ENCODE assay signal across 16 cellular contexts in genomic region chr1:189149547-189150375, GRCh38.
A peak's percentile ranks its signal among the peaks of the same experiment; 100 is the strongest.
DNase-seq lines count a peak whose midpoint lies in the region; ATAC-seq, FAIRE-seq and TF ChIP-seq lines count a peak whose summit lies in the region.
"Had no signal": no experiment of that assay in that cellular context is flagged by ENCODE, and none has a peak within 500 bp of the region (broad histone marks: within the 10 kb centered on the region; RNA-seq: fewer than 3 reads in every experiment).

No MANE protein-coding gene starts in this region.

- H3K4me1 Mint-ChIP-seq in neural crest cell = no peaks in the 10 kb centered on the region
- H3K4me1 Mint-ChIP-seq: activated CD4-positive, alpha-beta T cell treated with anti-CD3 and anti-CD28 coated beads, Interleukin-2, amount 10 ng/mL, durations not matched to agents 7 days and 5 days had no signal

- peak; percentile 58 for DNase-seq in ELF-1 (ENCODE audit: low read depth, low spot score)
- DNase-seq in NCI-H526 (lab: John Stamatoyannopoulos, UW) = peak; percentile 84 to 94
- no peak for DNase-seq in foreskin keratinocyte
- DNase-seq in neural crest cell (ENCODE audit: low read depth, low spot score) = no peak
- no peak for DNase-seq in NCI-H2196 treated with DMSO at 0.1 percent for 48 hours (lab: John Stamatoyannopoulos, UW; ENCODE audit: unreplicated experiment)
- DNase-seq in globus pallidus (ENCODE audit: low spot score) = no peak
- no peak for DNase-seq in H54 (ENCODE audit: insufficient read length, low spot score)
- DNase-seq in ovary = no peak
- DNase-seq: activated CD4-positive, alpha-beta T cell treated with anti-CD3 and anti-CD28 coated beads, Interleukin-2, amount 10 ng/mL, durations not matched to agents 7 days and 5 days; stimulated activated CD4-positive, alpha-beta T cell treated with anti-CD3 and anti-CD28 coated beads, Interleukin-4, amount 100 ng/mL, for 4 hours; stimulated activated naive CD4-positive, alpha-beta T cell had no signal

- no peaks in the 10 kb centered on the region for H3K27me3 Mint-ChIP-seq in neural crest cell (ENCODE audit: low read depth)
- H3K27me3 Mint-ChIP-seq: activated CD4-positive, alpha-beta T cell treated with anti-CD3 and anti-CD28 coated beads, Interleukin-2, amount 10 ng/mL, durations not matched to agents 7 days and 5 days had no signal

- H3K9me3 ChIP-seq in ovary = no peaks in the 10 kb centered on the region
- H3K9me3 ChIP-seq: right atrium auricular region had no signal

- no peak for TF ChIP-seq POLR2A in H54 (IDR thresholded peaks at IDR 0.05; ENCODE audit: low read depth, low read length)
- TF ChIP-seq POLR2A in ovary (IDR thresholded peaks at IDR 0.05) = no peak

- no peaks in the 10 kb centered on the region for H3K9me3 Mint-ChIP-seq in neural crest cell
- H3K9me3 Mint-ChIP-seq: activated CD4-positive, alpha-beta T cell treated with anti-CD3 and anti-CD28 coated beads, Interleukin-2, amount 10 ng/mL, durations not matched to agents 7 days and 5 days; T-helper 1 cell treated with Interleukin-12 subunit alpha and Interleukin-12 subunit beta and Interleukin-4 antibody, amounts not matched to agents 30 μg/mL and 1 μg/mL, for 36 hours had no signal

- no peak for TF ChIP-seq EP300 in ovary (IDR thresholded peaks at IDR 0.05)

- ATAC-seq in foreskin keratinocyte = peak; percentile 54

- H3K27ac Mint-ChIP-seq in neural crest cell (ENCODE audit: unreplicated experiment) = peak overlapping the region; percentile 57
- H3K27ac Mint-ChIP-seq: activated CD4-positive, alpha-beta T cell treated with anti-CD3 and anti-CD28 coated beads, Interleukin-2, amount 10 ng/mL, durations not matched to agents 7 days and 5 days; T-helper 1 cell treated with Interleukin-12 subunit alpha and Interleukin-12 subunit beta and Interleukin-4 antibody, amounts not matched to agents 30 μg/mL and 1 μg/mL, for 36 hours had no signal

- H3K4me3 ChIP-seq in ovary = no peak overlapping the region
- H3K4me3 ChIP-seq: right atrium auricular region had no signal

- WGBS in ovary, 3 donors = 83 to 91% (median 84%) methylated on average over 21 of the region's 21 CpGs

- H3K27ac ChIP-seq in foreskin keratinocyte (no peak overlapping the region), ovary (no peak overlapping the region)
- H3K27ac ChIP-seq: right atrium auricular region had no signal

- intact Hi-C loops in ovary (cut with DNase I) = no loop called here

- TF ChIP-seq CTCF in foreskin keratinocyte (conservative IDR thresholded peaks at IDR 0.05) (no peak), neural crest cell (conservative IDR thresholded peaks at IDR 0.05) (no peak), ovary (IDR thresholded peaks at IDR 0.05) (no peak)

- H3K4me1 ChIP-seq in foreskin keratinocyte (no peaks in the 10 kb centered on the region), ovary (ENCODE audit: insufficient read depth) (no peaks in the 10 kb centered on the region)
- H3K4me1 ChIP-seq: right atrium auricular region had no signal

- H3K36me3 ChIP-seq in ovary = no peaks in the 10 kb centered on the region
- H3K36me3 ChIP-seq: right atrium auricular region had no signal

- H3K27me3 ChIP-seq in foreskin keratinocyte = no peaks in the 10 kb centered on the region
- H3K27me3 ChIP-seq in ovary = no peaks in the 10 kb centered on the region
- H3K27me3 ChIP-seq: right atrium auricular region had no signal

- FAIRE-seq in H54 (lab: Jason Lieb, UNC) = no peak
- FAIRE-seq: GM18507, islet of Langerhans, RCC 7860 had no signal

- no peak overlapping the region for H3K4me3 Mint-ChIP-seq in neural crest cell
- H3K4me3 Mint-ChIP-seq: activated CD4-positive, alpha-beta T cell treated with anti-CD3 and anti-CD28 coated beads, Interleukin-2, amount 10 ng/mL, durations not matched to agents 7 days and 5 days; T-helper 1 cell treated with Interleukin-12 subunit alpha and Interleukin-12 subunit beta and Interleukin-4 antibody, amounts not matched to agents 30 μg/mL and 1 μg/mL, for 36 hours had no signal

- no peaks in the 10 kb centered on the region for H3K36me3 Mint-ChIP-seq in neural crest cell (ENCODE audit: low read depth)

Comparison
In these comparisons a context has a peak if more than half of its experiments do, and no peak if none do; other contexts are left out.
1. DNase-seq: peak in ELF-1 (single experiment) and NCI-H526 (2 of 2); none in foreskin keratinocyte (0 of 2), neural crest cell (single experiment), NCI-H2196 treated with DMSO at 0.1 percent for 48 hours (single experiment), globus pallidus (single experiment), H54 (single experiment) and ovary (0 of 5).